Comparison of ENCODE assay signal across 15 cellular contexts in the genomic region with DNA sequence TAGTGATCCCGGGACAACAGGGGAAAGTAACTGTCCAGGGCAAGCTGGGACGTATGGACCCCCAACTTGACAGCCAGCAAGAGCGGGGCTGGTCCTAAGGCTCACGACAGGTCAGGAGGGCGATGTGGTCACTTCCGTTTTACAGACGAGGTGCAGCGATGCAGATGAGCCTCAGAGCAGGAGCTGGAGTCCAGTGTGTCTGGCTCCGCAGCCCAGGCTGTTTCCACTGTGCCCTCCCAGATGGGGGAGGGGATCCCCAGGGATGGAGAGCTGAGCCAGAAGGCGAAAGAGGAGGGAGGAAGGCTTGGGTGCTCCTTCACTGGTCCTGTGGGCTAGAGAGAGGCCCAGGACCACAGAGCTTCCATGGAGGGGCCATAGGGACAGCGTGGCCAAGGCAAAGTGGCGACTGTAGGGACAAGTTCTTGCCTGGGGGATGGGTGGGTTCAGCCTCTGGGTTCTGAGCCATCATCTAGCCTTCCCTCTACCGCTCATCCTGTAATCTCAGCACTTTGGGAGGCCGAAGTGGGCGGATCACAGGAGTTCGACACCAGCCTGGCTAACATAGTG. TPM values are rescaled to one million over a fixed set of nuclear protein-coding genes. Genes with fewer than 3 reads are reported as not detected.
A peak's percentile ranks its signal among the peaks of the same experiment; 100 is the strongest.
DNase-seq lines count a peak whose midpoint lies in the region; ATAC-seq and TF ChIP-seq lines count a peak whose summit lies in the region.
"Had no signal": no experiment of that assay in that cellular context is flagged by ENCODE, and none has a peak within 500 bp of the region (broad histone marks: within the 10 kb centered on the region; RNA-seq: fewer than 3 reads in every experiment).

No MANE protein-coding gene starts in this region.

- CTCF ChIA-PET in HEK293 (lab: Yijun Ruan, JAX), result interaction anchor here (0.6 to 0.8 kb wide), 4 partner anchors 15 to 1720 kb away, joined by 3 to 6 read pairs (median 3); no protein-coding TSS in a partner anchor

- H3K27me3 ChIP-seq in lower lobe of right lung (ENCODE audit: low read depth) (no peaks in the 10 kb centered on the region), stomach (no peaks in the 10 kb centered on the region)
- H3K27me3 ChIP-seq: body of pancreas had no signal

- peaks cover 14% of the 10 kb centered on the region for H3K36me3 Mint-ChIP-seq in chondrocyte (ENCODE audit: low read depth)

- POLR2A ChIA-PET in HEK293 (lab: Yijun Ruan, JAX), result interaction anchor here (0.6 to 2.2 kb wide), 2 partner anchors 13 to 15 kb away, joined by 3 to 7 read pairs; partner anchors contain the start of gene IMP3

- H3K4me1 ChIP-seq in HEK293 (ENCODE audit: control insufficient read depth, insufficient read depth, low read length), result no peaks in the 10 kb centered on the region
- peaks cover 77% of the 10 kb centered on the region for H3K4me1 ChIP-seq in lower lobe of right lung
- peaks cover 64 to 87% (median 79%) of the 10 kb centered on the region in 4 donors for H3K4me1 ChIP-seq in stomach

- DNase-seq in chondrocyte (ENCODE audit: low spot score), result no peak
- no peak for DNase-seq in lower lobe of right lung
- no peak for DNase-seq in stomach
- DNase-seq in MV-4-11 (lab: John Stamatoyannopoulos, UW), result no peak
- DNase-seq: activated CD8-positive, alpha-beta T cell treated with anti-CD3 and anti-CD28 coated beads, Interleukin-2, amount 10 ng/mL, durations not matched to agents 7 days and 5 days; AML-193; body of pancreas; effector CD8-positive, alpha-beta T cell; kidney; NCI-H1417 had no signal

- H3K27ac Mint-ChIP-seq in chondrocyte (ENCODE audit: unreplicated experiment), result peak overlapping the region; percentile 8
- H3K27ac Mint-ChIP-seq: activated CD8-positive, alpha-beta T cell treated with anti-CD3 and anti-CD28 coated beads, Interleukin-2, amount 10 ng/mL, durations not matched to agents 7 days and 5 days had no signal

- H3K36me3 ChIP-seq in HEK293 (ENCODE audit: control insufficient read depth in 2 of 2, insufficient read depth in 1 of 2, low read length in 2 of 2) (peaks cover 0 to 16% of the 10 kb centered on the region in 2 experiments; a peak in 1 of 3 replicates), lower lobe of right lung (peaks cover 55% of the 10 kb centered on the region), stomach (peaks cover 22 to 62% (median 49%) of the 10 kb centered on the region in 4 donors)

- H3K4me3 Mint-ChIP-seq in chondrocyte (ENCODE audit: unreplicated experiment), result no peak overlapping the region
- H3K4me3 Mint-ChIP-seq: activated CD8-positive, alpha-beta T cell treated with anti-CD3 and anti-CD28 coated beads, Interleukin-2, amount 10 ng/mL, durations not matched to agents 7 days and 5 days had no signal

- WGBS in stomach, 5 donors, result 81 to 89% (median 87%) methylated on average over 15 to 16 of the region's 16 CpGs

- H3K9me3 ChIP-seq in HEK293 (ENCODE audit: control insufficient read depth, insufficient read depth, low read depth, low read length) (no peaks in the 10 kb centered on the region), lower lobe of right lung (no peaks in the 10 kb centered on the region), stomach (no peaks in the 10 kb centered on the region)
- H3K9me3 ChIP-seq: body of pancreas, HAP-1 had no signal

- ATAC-seq in lower lobe of right lung (no peak), GM19463 (IDR thresholded peaks at IDR 0.05; ENCODE audit: unreplicated experiment) (no peak), GM19467 (IDR thresholded peaks at IDR 0.05; ENCODE audit: unreplicated experiment) (no peak), GM21526 (IDR thresholded peaks at IDR 0.05; ENCODE audit: low FRiP score, unreplicated experiment) (no peak)
- ATAC-seq: activated CD8-positive, alpha-beta T cell treated with anti-CD3 and anti-CD28 coated beads, Interleukin-2, amount 10 ng/mL, durations not matched to agents 7 days and 5 days; body of pancreas had no signal

- no peak overlapping the region for H3K27ac ChIP-seq in HEK293 (ENCODE audit: extremely low read depth, low read depth, low read length)
- no peak overlapping the region for H3K27ac ChIP-seq in lower lobe of right lung
- peak overlapping the region in 3 of 5 donors; percentile 24 to 97 (median 66) for H3K27ac ChIP-seq in stomach

- no peak for TF ChIP-seq CTCF in HEK293 (tag by site-specific recombination; IDR thresholded peaks at IDR 0.05)
- TF ChIP-seq CTCF in chondrocyte (IDR thresholded peaks at IDR 0.05), result no peak
- TF ChIP-seq CTCF in lower lobe of right lung (IDR thresholded peaks at IDR 0.05), result no peak
- TF ChIP-seq CTCF in stomach (IDR thresholded peaks at IDR 0.05), result no peak

- H3K4me3 ChIP-seq in HEK293 (ENCODE audit: low read depth, low read length) (no peak overlapping the region), lower lobe of right lung (peak overlapping the region; percentile 82), stomach (peak overlapping the region in 2 of 4 donors; percentile 66 to 79)
- H3K4me3 ChIP-seq: body of pancreas, HAP-1 had no signal

- TF ChIP-seq POLR2A in stomach (IDR thresholded peaks at IDR 0.05), result no peak

- no peak for TF ChIP-seq EP300 in stomach (IDR thresholded peaks at IDR 0.05)

- H3K4me1 Mint-ChIP-seq in chondrocyte (ENCODE audit: low read depth), result peaks cover 70% of the 10 kb centered on the region

- H3K27me3 Mint-ChIP-seq in chondrocyte (ENCODE audit: low read depth), result no peaks in the 10 kb centered on the region

- H3K9me3 Mint-ChIP-seq in chondrocyte (ENCODE audit: low read depth), result no peaks in the 10 kb centered on the region

- intact Hi-C loops in lower lobe of right lung (cut with DNase I) (no loop called here), stomach (cut with DNase I; ENCODE audit: low total_unique reads) (no loop called here)

TF ChIP-seq in HEK293, 187 proteins besides CTCF, POLR2A, EP300 and RAD21:
- 0 out of 2 replicates have a peak, but pooled peaks have one; percentile 8 for TF ChIP-seq EGR2 (tag by site-specific recombination; IDR thresholded peaks at IDR 0.05; ENCODE audit: low read depth)
- TF ChIP-seq, protein P1, sequence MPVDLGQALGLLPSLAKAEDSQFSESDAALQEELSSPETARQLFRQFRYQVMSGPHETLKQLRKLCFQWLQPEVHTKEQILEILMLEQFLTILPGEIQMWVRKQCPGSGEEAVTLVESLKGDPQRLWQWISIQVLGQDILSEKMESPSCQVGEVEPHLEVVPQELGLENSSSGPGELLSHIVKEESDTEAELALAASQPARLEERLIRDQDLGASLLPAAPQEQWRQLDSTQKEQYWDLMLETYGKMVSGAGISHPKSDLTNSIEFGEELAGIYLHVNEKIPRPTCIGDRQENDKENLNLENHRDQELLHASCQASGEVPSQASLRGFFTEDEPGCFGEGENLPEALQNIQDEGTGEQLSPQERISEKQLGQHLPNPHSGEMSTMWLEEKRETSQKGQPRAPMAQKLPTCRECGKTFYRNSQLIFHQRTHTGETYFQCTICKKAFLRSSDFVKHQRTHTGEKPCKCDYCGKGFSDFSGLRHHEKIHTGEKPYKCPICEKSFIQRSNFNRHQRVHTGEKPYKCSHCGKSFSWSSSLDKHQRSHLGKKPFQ (tag by site-specific recombination; IDR thresholded peaks at IDR 0.05), result no peak

RNA-seq across cellular contexts. Expression of gene SNX33, which starts 5.7 kb away (rescaled TPM):
- total RNA-seq in chondrocyte, result 21.6 to 31.2 TPM (median 30.2 TPM) in 3 replicates
- total RNA-seq in lower lobe of right lung, result 28.9 TPM
- total RNA-seq in stomach, result 10 to 100 TPM; 12.5 to 36.8 (median 23.9) TPM
- 10 to 100 TPM; 11.0 to 15.6 (median 11.6) TPM for polyA plus RNA-seq in stomach

RNA-seq across cellular contexts. Expression of gene IMP3, which starts 13.4 kb away (rescaled TPM):
- total RNA-seq in chondrocyte, result 28.7 to 30.0 TPM (median 29.0 TPM) in 3 replicates
- total RNA-seq in lower lobe of right lung, result 56.5 TPM
- total RNA-seq in stomach, result 100 to 1,000 TPM in 2 of 5 donors, 10 to 100 TPM in 2, 1 to 10 TPM in 1; 3.5 to 137 (median 39.8) TPM
- polyA plus RNA-seq in stomach, result 10 to 100 TPM; 67.4 to 98.7 (median 80.7) TPM

RNA-seq across cellular contexts. Expression of gene SNUPN, which starts 27.9 kb away (rescaled TPM):
- total RNA-seq in chondrocyte (18.6 to 22.7 TPM (median 21.7 TPM) in 3 replicates), lower lobe of right lung (21.7 TPM), stomach (10 to 100 TPM in 4 of 5 donors, 1 to 10 TPM in 1; 4.7 to 19.6 (median 15.1) TPM)
- 10 to 100 TPM; 16.2 to 29.2 (median 24.3) TPM for polyA plus RNA-seq in stomach

RNA-seq across cellular contexts. Expression of gene CSPG4, which starts 59.2 kb away (rescaled TPM):
- total RNA-seq in chondrocyte, result 302 to 607 TPM (median 595 TPM) in 3 replicates
- 15.0 TPM for total RNA-seq in lower lobe of right lung
- 10 to 100 TPM; 15.1 to 44.6 (median 28.1) TPM for total RNA-seq in stomach
- 10 to 100 TPM in 1 of 3 donors, 1 to 10 TPM in 2; 1.8 to 15.5 (median 3.1) TPM for polyA plus RNA-seq in stomach
- total RNA-seq: activated CD8-positive, alpha-beta T cell treated with anti-CD3 and anti-CD28 coated beads, Interleukin-2, amount 10 ng/mL, durations not matched to agents 7 days and 5 days had no signal

Comparison
In these comparisons a context has a peak if more than half of its experiments do, and no peak if none do; other contexts are left out.
1. H3K27ac ChIP-seq: peak in stomach (3 of 5); none in HEK293 (single experiment) and lower lobe of right lung (single experiment).